ENCODE assay signal across 21 cellular contexts in the genomic region with DNA sequence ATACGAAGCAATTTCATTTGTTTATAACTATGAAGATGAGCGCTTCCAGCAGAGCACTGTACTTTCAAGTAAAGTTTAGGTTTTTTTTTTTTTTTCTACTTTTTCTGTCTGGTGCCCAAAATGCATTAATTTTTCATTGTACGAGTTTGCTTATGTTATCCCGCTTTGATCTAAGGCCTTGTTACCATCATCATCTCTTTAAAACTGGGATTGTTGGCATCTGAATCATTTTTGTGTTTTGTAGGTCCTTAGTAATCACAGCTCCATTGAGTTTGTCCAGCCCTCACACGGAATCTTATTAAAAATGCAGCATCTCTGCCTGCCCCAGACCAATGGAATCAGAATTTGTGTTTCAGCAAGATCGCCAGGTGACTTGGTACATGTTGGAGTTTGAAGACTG.
"Had no signal": no experiment of that assay in that cellular context is flagged by ENCODE, and none has a peak within 500 bp of the region (broad histone marks: within the 10 kb centered on the region; RNA-seq: fewer than 3 reads in every experiment).

No MANE protein-coding gene starts in this region.

- DNase-seq: KBM-7, MV-4-11, NCI-H1048, NCI-H1105, NCI-H1417, NCI-H1436 treated with DMSO at 0.1 percent for 48 hours, NCI-H1694, NCI-H187 treated with DMSO at 0.1 percent for 48 hours, NCI-H2029 treated with DMSO at 0.1 percent for 48 hours, NCI-H2171 treated with DMSO at 0.1 percent for 48 hours, NCI-H345, NCI-H446 treated with DMSO at 0.1 percent for 48 hours, NCI-H510A treated with DMSO at 0.1 percent for 48 hours, NCI-H526, NCI-H748 treated with DMSO at 0.1 percent for 48 hours, Right ventricle myocardium superior, RPMI8226, SIG-M5 had no signal

- H3K27me3 ChIP-seq: SJSA1 had no signal

- H3K4me3 ChIP-seq: SJSA1, SK-N-MC had no signal

- H3K9me3 ChIP-seq: SJSA1 had no signal

- H3K36me3 ChIP-seq: SJSA1 had no signal

- H3K27ac ChIP-seq: HL-60, SJSA1, SK-N-MC had no signal
